In the genomic region with DNA sequence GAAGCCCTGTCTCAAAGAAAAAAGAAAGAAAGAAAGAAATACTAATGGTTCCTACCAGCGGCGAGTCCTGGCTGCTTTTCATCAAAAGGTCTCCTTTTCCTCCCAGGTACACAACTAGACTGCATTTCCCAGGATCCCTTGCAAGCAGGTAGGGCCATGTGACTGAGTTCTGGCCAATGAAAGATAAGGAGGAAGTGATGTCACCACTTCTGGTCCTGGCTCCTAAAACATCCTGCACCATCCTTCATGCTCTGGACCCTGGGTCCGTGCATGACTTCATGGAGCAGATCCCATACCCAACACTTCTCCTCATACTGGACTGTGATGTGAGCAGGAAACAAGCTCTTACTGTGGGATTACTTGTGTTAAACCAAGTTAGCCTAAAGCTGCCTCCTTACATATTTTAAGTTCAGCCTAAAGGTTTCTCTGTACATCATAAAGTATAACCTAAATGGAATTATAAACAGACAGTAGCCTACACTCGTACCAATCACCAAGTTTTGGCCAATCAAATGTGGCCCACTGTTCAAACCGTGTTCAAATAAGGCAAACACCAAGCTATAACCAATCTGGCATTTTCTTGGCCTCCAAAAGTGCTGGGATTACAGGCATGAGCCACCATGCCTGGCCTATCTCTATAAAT, we compare ENCODE assay signal across 2 cellular contexts.
TF ChIP-seq lines count a peak whose summit lies in the region.

No MANE protein-coding gene starts in this region.

TF ChIP-seq in HCT116, 20 proteins besides CTCF, POLR2A, EP300 and RAD21:
- TF ChIP-seq SP1 (IDR thresholded peaks at IDR 0.05; ENCODE audit: low read depth) (peak; percentile 56), ZNF274 (IDR thresholded peaks at IDR 0.05; ENCODE audit: low read depth, low read length) (no peak), YY1 (IDR thresholded peaks at IDR 0.05; ENCODE audit: extremely low read depth, insufficient replicate concordance, low read depth, low read length) (peak; percentile 15), POLR2AphosphoS5 (IDR thresholded peaks at IDR 0.05; ENCODE audit: low read depth, low read length) (peak; percentile 56), CBX3 (IDR thresholded peaks at IDR 0.05; ENCODE audit: low read depth) (peak; percentile 68)
TF ChIP-seq in HCT116: peak in this region for 4.

TF ChIP-seq in K562, 482 proteins besides CTCF, POLR2A, EP300 and RAD21 (continues in another document):
- TF ChIP-seq MEF2D (tag; conservative IDR thresholded peaks at IDR 0.05; ENCODE audit: low read depth): no peak
- no peak for TF ChIP-seq ZC3H8 (IDR thresholded peaks at IDR 0.05)
- peak; percentile 88 for TF ChIP-seq HCFC1 (IDR thresholded peaks at IDR 0.05; ENCODE audit: low read depth, low read length)
- TF ChIP-seq RCOR1 (IDR thresholded peaks at IDR 0.05; ENCODE audit: borderline replicate concordance in 1 of 2, low read depth in 2 of 2, low read length in 2 of 2): no peak
- TF ChIP-seq, protein P1, sequence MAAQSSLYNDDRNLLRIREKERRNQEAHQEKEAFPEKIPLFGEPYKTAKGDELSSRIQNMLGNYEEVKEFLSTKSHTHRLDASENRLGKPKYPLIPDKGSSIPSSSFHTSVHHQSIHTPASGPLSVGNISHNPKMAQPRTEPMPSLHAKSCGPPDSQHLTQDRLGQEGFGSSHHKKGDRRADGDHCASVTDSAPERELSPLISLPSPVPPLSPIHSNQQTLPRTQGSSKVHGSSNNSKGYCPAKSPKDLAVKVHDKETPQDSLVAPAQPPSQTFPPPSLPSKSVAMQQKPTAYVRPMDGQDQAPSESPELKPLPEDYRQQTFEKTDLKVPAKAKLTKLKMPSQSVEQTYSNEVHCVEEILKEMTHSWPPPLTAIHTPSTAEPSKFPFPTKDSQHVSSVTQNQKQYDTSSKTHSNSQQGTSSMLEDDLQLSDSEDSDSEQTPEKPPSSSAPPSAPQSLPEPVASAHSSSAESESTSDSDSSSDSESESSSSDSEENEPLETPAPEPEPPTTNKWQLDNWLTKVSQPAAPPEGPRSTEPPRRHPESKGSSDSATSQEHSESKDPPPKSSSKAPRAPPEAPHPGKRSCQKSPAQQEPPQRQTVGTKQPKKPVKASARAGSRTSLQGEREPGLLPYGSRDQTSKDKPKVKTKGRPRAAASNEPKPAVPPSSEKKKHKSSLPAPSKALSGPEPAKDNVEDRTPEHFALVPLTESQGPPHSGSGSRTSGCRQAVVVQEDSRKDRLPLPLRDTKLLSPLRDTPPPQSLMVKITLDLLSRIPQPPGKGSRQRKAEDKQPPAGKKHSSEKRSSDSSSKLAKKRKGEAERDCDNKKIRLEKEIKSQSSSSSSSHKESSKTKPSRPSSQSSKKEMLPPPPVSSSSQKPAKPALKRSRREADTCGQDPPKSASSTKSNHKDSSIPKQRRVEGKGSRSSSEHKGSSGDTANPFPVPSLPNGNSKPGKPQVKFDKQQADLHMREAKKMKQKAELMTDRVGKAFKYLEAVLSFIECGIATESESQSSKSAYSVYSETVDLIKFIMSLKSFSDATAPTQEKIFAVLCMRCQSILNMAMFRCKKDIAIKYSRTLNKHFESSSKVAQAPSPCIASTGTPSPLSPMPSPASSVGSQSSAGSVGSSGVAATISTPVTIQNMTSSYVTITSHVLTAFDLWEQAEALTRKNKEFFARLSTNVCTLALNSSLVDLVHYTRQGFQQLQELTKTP (IDR thresholded peaks at IDR 0.05; ENCODE audit: low read depth in 1 of 2, partially characterized antibody in 2 of 2): peak in 1 of 2 experiments; percentile 68
- TF ChIP-seq MYBL2 (IDR thresholded peaks at IDR 0.05; ENCODE audit: low read depth): no peak
- no peak for TF ChIP-seq MYBL2 (CRISPR knock-in tag; IDR thresholded peaks at IDR 0.05; ENCODE audit: borderline replicate concordance)
- peak; percentile 87 for TF ChIP-seq ATF7 (IDR thresholded peaks at IDR 0.05)
- TF ChIP-seq, protein P2, sequence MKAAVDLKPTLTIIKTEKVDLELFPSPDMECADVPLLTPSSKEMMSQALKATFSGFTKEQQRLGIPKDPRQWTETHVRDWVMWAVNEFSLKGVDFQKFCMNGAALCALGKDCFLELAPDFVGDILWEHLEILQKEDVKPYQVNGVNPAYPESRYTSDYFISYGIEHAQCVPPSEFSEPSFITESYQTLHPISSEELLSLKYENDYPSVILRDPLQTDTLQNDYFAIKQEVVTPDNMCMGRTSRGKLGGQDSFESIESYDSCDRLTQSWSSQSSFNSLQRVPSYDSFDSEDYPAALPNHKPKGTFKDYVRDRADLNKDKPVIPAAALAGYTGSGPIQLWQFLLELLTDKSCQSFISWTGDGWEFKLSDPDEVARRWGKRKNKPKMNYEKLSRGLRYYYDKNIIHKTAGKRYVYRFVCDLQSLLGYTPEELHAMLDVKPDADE (conservative IDR thresholded peaks at IDR 0.05; ENCODE audit: control insufficient read depth, low read depth, low read length): no peak
- TF ChIP-seq ZNF217 (CRISPR knock-in tag; IDR thresholded peaks at IDR 0.05): no peak
- no peak for TF ChIP-seq ZNF224 (CRISPR knock-in tag; IDR thresholded peaks at IDR 0.05)
- TF ChIP-seq, protein P3, sequence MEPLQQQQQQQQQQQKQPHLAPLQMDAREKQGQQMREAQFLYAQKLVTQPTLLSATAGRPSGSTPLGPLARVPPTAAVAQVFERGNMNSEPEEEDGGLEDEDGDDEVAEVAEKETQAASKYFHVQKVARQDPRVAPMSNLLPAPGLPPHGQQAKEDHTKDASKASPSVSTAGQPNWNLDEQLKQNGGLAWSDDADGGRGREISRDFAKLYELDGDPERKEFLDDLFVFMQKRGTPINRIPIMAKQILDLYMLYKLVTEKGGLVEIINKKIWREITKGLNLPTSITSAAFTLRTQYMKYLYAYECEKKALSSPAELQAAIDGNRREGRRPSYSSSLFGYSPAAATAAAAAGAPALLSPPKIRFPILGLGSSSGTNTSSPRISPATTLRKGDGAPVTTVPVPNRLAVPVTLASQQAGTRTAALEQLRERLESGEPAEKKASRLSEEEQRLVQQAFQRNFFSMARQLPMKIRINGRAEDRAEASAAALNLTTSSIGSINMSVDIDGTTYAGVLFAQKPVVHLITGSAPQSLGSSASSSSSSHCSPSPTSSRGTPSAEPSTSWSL (CRISPR knock-in tag; IDR thresholded peaks at IDR 0.05; ENCODE audit: borderline replicate concordance): no peak
- TF ChIP-seq ZNF143 (CRISPR knock-in tag; IDR thresholded peaks at IDR 0.05): peak; percentile 81
- TF ChIP-seq TGIF2 (CRISPR knock-in tag; IDR thresholded peaks at IDR 0.05): no peak
- peak; percentile 68 for TF ChIP-seq CBFA2T2 (conservative IDR thresholded peaks at IDR 0.05)
- TF ChIP-seq ELF1 (tag; IDR thresholded peaks at IDR 0.05): peak; percentile 68
- TF ChIP-seq IRF2 (CRISPR knock-in tag; IDR thresholded peaks at IDR 0.05): no peak
- TF ChIP-seq, protein P4, sequence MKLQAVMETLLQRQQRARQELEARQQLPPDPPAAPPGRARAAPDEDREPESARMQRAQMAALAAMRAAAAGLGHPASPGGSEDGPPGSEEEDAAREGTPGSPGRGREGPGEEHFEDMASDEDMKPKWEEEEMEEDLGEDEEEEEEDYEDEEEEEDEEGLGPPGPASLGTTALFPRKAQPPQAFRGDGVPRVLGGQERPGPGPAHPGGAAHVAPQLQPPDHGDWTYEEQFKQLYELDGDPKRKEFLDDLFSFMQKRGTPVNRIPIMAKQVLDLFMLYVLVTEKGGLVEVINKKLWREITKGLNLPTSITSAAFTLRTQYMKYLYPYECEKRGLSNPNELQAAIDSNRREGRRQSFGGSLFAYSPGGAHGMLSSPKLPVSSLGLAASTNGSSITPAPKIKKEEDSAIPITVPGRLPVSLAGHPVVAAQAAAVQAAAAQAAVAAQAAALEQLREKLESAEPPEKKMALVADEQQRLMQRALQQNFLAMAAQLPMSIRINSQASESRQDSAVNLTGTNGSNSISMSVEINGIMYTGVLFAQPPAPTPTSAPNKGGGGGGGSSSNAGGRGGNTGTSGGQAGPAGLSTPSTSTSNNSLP (IDR thresholded peaks at IDR 0.05; ENCODE audit: borderline replicate concordance, low read depth, low read length): no peak
- no peak for TF ChIP-seq ATF1 (CRISPR knock-in tag; IDR thresholded peaks at IDR 0.05)
- peak; percentile 90 for TF ChIP-seq ATF1 (tag; IDR thresholded peaks at IDR 0.05)
- TF ChIP-seq, protein P5, sequence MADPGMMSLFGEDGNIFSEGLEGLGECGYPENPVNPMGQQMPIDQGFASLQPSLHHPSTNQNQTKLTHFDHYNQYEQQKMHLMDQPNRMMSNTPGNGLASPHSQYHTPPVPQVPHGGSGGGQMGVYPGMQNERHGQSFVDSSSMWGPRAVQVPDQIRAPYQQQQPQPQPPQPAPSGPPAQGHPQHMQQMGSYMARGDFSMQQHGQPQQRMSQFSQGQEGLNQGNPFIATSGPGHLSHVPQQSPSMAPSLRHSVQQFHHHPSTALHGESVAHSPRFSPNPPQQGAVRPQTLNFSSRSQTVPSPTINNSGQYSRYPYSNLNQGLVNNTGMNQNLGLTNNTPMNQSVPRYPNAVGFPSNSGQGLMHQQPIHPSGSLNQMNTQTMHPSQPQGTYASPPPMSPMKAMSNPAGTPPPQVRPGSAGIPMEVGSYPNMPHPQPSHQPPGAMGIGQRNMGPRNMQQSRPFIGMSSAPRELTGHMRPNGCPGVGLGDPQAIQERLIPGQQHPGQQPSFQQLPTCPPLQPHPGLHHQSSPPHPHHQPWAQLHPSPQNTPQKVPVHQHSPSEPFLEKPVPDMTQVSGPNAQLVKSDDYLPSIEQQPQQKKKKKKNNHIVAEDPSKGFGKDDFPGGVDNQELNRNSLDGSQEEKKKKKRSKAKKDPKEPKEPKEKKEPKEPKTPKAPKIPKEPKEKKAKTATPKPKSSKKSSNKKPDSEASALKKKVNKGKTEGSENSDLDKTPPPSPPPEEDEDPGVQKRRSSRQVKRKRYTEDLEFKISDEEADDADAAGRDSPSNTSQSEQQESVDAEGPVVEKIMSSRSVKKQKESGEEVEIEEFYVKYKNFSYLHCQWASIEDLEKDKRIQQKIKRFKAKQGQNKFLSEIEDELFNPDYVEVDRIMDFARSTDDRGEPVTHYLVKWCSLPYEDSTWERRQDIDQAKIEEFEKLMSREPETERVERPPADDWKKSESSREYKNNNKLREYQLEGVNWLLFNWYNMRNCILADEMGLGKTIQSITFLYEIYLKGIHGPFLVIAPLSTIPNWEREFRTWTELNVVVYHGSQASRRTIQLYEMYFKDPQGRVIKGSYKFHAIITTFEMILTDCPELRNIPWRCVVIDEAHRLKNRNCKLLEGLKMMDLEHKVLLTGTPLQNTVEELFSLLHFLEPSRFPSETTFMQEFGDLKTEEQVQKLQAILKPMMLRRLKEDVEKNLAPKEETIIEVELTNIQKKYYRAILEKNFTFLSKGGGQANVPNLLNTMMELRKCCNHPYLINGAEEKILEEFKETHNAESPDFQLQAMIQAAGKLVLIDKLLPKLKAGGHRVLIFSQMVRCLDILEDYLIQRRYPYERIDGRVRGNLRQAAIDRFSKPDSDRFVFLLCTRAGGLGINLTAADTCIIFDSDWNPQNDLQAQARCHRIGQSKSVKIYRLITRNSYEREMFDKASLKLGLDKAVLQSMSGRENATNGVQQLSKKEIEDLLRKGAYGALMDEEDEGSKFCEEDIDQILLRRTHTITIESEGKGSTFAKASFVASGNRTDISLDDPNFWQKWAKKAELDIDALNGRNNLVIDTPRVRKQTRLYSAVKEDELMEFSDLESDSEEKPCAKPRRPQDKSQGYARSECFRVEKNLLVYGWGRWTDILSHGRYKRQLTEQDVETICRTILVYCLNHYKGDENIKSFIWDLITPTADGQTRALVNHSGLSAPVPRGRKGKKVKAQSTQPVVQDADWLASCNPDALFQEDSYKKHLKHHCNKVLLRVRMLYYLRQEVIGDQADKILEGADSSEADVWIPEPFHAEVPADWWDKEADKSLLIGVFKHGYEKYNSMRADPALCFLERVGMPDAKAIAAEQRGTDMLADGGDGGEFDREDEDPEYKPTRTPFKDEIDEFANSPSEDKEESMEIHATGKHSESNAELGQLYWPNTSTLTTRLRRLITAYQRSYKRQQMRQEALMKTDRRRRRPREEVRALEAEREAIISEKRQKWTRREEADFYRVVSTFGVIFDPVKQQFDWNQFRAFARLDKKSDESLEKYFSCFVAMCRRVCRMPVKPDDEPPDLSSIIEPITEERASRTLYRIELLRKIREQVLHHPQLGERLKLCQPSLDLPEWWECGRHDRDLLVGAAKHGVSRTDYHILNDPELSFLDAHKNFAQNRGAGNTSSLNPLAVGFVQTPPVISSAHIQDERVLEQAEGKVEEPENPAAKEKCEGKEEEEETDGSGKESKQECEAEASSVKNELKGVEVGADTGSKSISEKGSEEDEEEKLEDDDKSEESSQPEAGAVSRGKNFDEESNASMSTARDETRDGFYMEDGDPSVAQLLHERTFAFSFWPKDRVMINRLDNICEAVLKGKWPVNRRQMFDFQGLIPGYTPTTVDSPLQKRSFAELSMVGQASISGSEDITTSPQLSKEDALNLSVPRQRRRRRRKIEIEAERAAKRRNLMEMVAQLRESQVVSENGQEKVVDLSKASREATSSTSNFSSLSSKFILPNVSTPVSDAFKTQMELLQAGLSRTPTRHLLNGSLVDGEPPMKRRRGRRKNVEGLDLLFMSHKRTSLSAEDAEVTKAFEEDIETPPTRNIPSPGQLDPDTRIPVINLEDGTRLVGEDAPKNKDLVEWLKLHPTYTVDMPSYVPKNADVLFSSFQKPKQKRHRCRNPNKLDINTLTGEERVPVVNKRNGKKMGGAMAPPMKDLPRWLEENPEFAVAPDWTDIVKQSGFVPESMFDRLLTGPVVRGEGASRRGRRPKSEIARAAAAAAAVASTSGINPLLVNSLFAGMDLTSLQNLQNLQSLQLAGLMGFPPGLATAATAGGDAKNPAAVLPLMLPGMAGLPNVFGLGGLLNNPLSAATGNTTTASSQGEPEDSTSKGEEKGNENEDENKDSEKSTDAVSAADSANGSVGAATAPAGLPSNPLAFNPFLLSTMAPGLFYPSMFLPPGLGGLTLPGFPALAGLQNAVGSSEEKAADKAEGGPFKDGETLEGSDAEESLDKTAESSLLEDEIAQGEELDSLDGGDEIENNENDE (IDR thresholded peaks at IDR 0.05; ENCODE audit: low read depth, low read length): no peak
- TF ChIP-seq ELF4 (CRISPR knock-in tag; IDR thresholded peaks at IDR 0.05): no peak
- TF ChIP-seq, protein P6, sequence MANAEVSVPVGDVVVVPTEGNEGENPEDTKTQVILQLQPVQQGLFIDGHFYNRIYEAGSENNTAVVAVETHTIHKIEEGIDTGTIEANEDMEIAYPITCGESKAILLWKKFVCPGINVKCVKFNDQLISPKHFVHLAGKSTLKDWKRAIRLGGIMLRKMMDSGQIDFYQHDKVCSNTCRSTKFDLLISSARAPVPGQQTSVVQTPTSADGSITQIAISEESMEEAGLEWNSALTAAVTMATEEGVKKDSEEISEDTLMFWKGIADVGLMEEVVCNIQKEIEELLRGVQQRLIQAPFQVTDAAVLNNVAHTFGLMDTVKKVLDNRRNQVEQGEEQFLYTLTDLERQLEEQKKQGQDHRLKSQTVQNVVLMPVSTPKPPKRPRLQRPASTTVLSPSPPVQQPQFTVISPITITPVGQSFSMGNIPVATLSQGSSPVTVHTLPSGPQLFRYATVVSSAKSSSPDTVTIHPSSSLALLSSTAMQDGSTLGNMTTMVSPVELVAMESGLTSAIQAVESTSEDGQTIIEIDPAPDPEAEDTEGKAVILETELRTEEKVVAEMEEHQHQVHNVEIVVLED (CRISPR knock-in tag; IDR thresholded peaks at IDR 0.05): no peak
- no peak for TF ChIP-seq XRCC5 (IDR thresholded peaks at IDR 0.05; ENCODE audit: low read depth, low read length)
- TF ChIP-seq COPS2 (conservative IDR thresholded peaks at IDR 0.05): no peak
- no peak for TF ChIP-seq ZFP1 (CRISPR knock-in tag; IDR thresholded peaks at IDR 0.05)
- peak; percentile 57 for TF ChIP-seq FOS (IDR thresholded peaks at IDR 0.05; ENCODE audit: extremely low read depth, insufficient read length)
- TF ChIP-seq SMC3 (conservative IDR thresholded peaks at IDR 0.05; ENCODE audit: insufficient read depth, low read depth, low read length): no peak
